ENCODE assay signal across 21 cellular contexts in genomic region chr7:39637400-39637799, GRCh38. TPM values are rescaled to one million over a fixed set of nuclear protein-coding genes. Genes with fewer than 3 reads are reported as not detected.
A peak's percentile ranks its signal among the peaks of the same experiment; 100 is the strongest.
DNase-seq lines count a peak whose midpoint lies in the region; ATAC-seq, FAIRE-seq and TF ChIP-seq lines count a peak whose summit lies in the region.
"Had no signal": no experiment of that assay in that cellular context is flagged by ENCODE, and none has a peak within 500 bp of the region (broad histone marks: within the 10 kb centered on the region; RNA-seq: fewer than 3 reads in every experiment).

No MANE protein-coding gene starts in this region.

- no peak overlapping the region for H2BK5ac ChIP-seq in mesenchymal stem cell (ENCODE audit: low read depth, low read length, poor library complexity, severe bottlenecking)

- H2BK120ac ChIP-seq in mesenchymal stem cell (ENCODE audit: low read depth, low read length), result no peak overlapping the region

- H3K4me2 ChIP-seq in mesenchymal stem cell (ENCODE audit: low read length, poor library complexity, severe bottlenecking), result no peak overlapping the region
- H3K4me2 ChIP-seq in osteoblast (ENCODE audit: insufficient read depth, low read length), result no peak overlapping the region

- peaks cover 3% of the 10 kb centered on the region for H3K79me1 ChIP-seq in mesenchymal stem cell (replicated peaks; ENCODE audit: low read length, poor library complexity, severe bottlenecking)

- no peak overlapping the region for H2AK5ac ChIP-seq in mesenchymal stem cell (ENCODE audit: low read length, severe bottlenecking)

- no peak overlapping the region for H4K91ac ChIP-seq in mesenchymal stem cell (ENCODE audit: low read length)

- peaks cover 100% of the 10 kb centered on the region for H3K79me2 ChIP-seq in osteoblast (ENCODE audit: insufficient read depth, low read length)

- H3K9me3 ChIP-seq in mesenchymal stem cell (ENCODE audit: control insufficient read depth, low read length), result no peaks in the 10 kb centered on the region
- H3K9me3 ChIP-seq in osteoblast (ENCODE audit: low read depth, low read length), result no peaks in the 10 kb centered on the region
- H3K9me3 ChIP-seq: ovary, vagina had no signal

- no peaks in the 10 kb centered on the region for H3K27me3 ChIP-seq in mesenchymal stem cell (ENCODE audit: control insufficient read depth in 1 of 2, insufficient read depth in 1 of 2, low read length in 2 of 2)
- H3K27me3 ChIP-seq in osteoblast (ENCODE audit: insufficient read depth, low read length), result no peaks in the 10 kb centered on the region
- H3K27me3 ChIP-seq: ovary, vagina had no signal

- H2BK15ac ChIP-seq in mesenchymal stem cell (ENCODE audit: low read depth, poor library complexity, severe bottlenecking), result no peak overlapping the region

- H3K36me3 ChIP-seq in mesenchymal stem cell (ENCODE audit: control insufficient read depth in 1 of 2, insufficient read depth in 2 of 2, low read depth in 1 of 2, low read length in 2 of 2), result peaks cover 0 to 41% of the 10 kb centered on the region in 2 experiments
- peaks cover 22% of the 10 kb centered on the region for H3K36me3 ChIP-seq in osteoblast (ENCODE audit: insufficient read depth, low read length)
- H3K36me3 ChIP-seq: ovary, vagina had no signal

- H3K4me1 ChIP-seq in mesenchymal stem cell (ENCODE audit: control insufficient read depth, insufficient read depth, low read depth, low read length) (peaks cover 8% of the 10 kb centered on the region), osteoblast (ENCODE audit: insufficient read depth, low read length) (peaks cover 3% of the 10 kb centered on the region)

- H2AFZ ChIP-seq in mesenchymal stem cell (ENCODE audit: low read depth, low read length) (no peak overlapping the region), osteoblast (ENCODE audit: low read length) (no peak overlapping the region)

- no peak overlapping the region for H3K23ac ChIP-seq in mesenchymal stem cell (ENCODE audit: low read length in 2 of 2)

- H3K14ac ChIP-seq in mesenchymal stem cell (ENCODE audit: low read length in 2 of 2), result no peak overlapping the region

- DNase-seq in RCC 7860 (ENCODE audit: low spot score) (no peak), mesenchymal stem cell (no peak), osteoblast (ENCODE audit: insufficient read length, low spot score, missing footprints) (no peak), urothelium cell line (ENCODE audit: low spot score) (no peak)
- DNase-seq: activated CD4-positive, alpha-beta T cell treated with anti-CD3 and anti-CD28 coated beads for 4 hours; activated gamma-delta T cell treated with Interleukin-2 at 50 U/mL for 16 hours; activated T-cell treated with anti-CD3 and anti-CD28 coated beads, Interleukin-2, amount 50 U/mL, for 24 hours; DND-41; effector CD4-positive, alpha-beta T cell; HCEC 1CT; islet precursor cell; NCI-H510A; ovary; T-helper 2 cell had no signal

- no peak for TF ChIP-seq CTCF in osteoblast (IDR thresholded peaks at IDR 0.05; ENCODE audit: extremely low read depth, low read depth, low read length)

- peak; percentile 74 for ATAC-seq in GM18867 (IDR thresholded peaks at IDR 0.05; ENCODE audit: unreplicated experiment)
- peak; percentile 65 for ATAC-seq in GM21390 (IDR thresholded peaks at IDR 0.05; ENCODE audit: unreplicated experiment)
- ATAC-seq in HG02973 (IDR thresholded peaks at IDR 0.05; ENCODE audit: unreplicated experiment), result peak; percentile 48
- no peak for ATAC-seq in HG02571 (IDR thresholded peaks at IDR 0.05; ENCODE audit: unreplicated experiment)
- ATAC-seq: Right ventricle myocardium inferior had no signal

- FAIRE-seq in RCC 7860 (lab: Jason Lieb, UNC), result peak; percentile 5
- no peak for FAIRE-seq in urothelium cell line (lab: Jason Lieb, UNC)

- H3K4me3 ChIP-seq in mesenchymal stem cell (ENCODE audit: insufficient read depth in 1 of 2, low read depth in 1 of 2, low read length in 2 of 2) (no peak overlapping the region), osteoblast (ENCODE audit: insufficient read depth, low read length) (no peak overlapping the region)
- H3K4me3 ChIP-seq: ovary, vagina had no signal

- no peak overlapping the region for H3K4ac ChIP-seq in mesenchymal stem cell (ENCODE audit: low read depth in 1 of 2, low read length in 2 of 2)

- no peak overlapping the region for H2BK12ac ChIP-seq in mesenchymal stem cell (ENCODE audit: low read length in 2 of 2)

- no peak overlapping the region for H3K18ac ChIP-seq in mesenchymal stem cell (ENCODE audit: low read depth in 1 of 2, low read length in 2 of 2)

- no peak overlapping the region for H3K27ac ChIP-seq in mesenchymal stem cell (ENCODE audit: low read length, poor library complexity, severe bottlenecking)
- no peak overlapping the region for H3K27ac ChIP-seq in osteoblast (ENCODE audit: low read depth, low read length)
- H3K27ac ChIP-seq: epithelial cell of prostate, ovary, vagina had no signal

- H4K8ac ChIP-seq in mesenchymal stem cell (ENCODE audit: low read length), result no peak overlapping the region

- no peak overlapping the region for H3K9ac ChIP-seq in mesenchymal stem cell (ENCODE audit: low read length)

- peaks cover 50% of the 10 kb centered on the region for H4K20me1 ChIP-seq in osteoblast (ENCODE audit: insufficient read depth, low read length)

RNA-seq across cellular contexts. Expression of gene RALA, which starts 14.0 kb away (rescaled TPM):
- polyA plus RNA-seq in mesenchymal stem cell (2013, experiment 1 of 2), result 51.2 TPM
- polyA plus RNA-seq in mesenchymal stem cell (2013, experiment 2 of 2), result 54.6 TPM
- total RNA-seq in osteoblast, result 38.4 and 44.5 TPM in 2 replicates
